18 cellular contexts compared by ENCODE assay signal in genomic region chr1:16975838-16976237, GRCh38. TPM values are rescaled to one million over a fixed set of nuclear protein-coding genes. Genes with fewer than 3 reads are reported as not detected.
"Had no signal": no experiment of that assay in that cellular context is flagged by ENCODE, and none has a peak within 500 bp of the region (broad histone marks: within the 10 kb centered on the region; RNA-seq: fewer than 3 reads in every experiment).

No MANE protein-coding gene starts in this region.

- DNase-seq: activated T-cell treated with anti-CD3 and anti-CD28 coated beads, Interleukin-2, amount 50 U/mL, for 1 hour; adrenal gland; cerebellar nuclear complex; foreskin melanocyte; hippocampal formation; ovary; SK-N-SH; stimulated activated CD4-positive, alpha-beta T cell treated with anti-CD3 and anti-CD28 coated beads, Interleukin-4, amount 100 ng/mL, for 24 hours; T-helper 2 cell; thyroid gland had no signal

- H3K27ac ChIP-seq: adrenal gland, prostate gland, thyroid gland had no signal

- H3K4me3 ChIP-seq: adrenal gland, ovary, prostate gland, thyroid gland had no signal

- H3K4me2 ChIP-seq: SK-N-SH had no signal

- H3K27ac Mint-ChIP-seq: activated naive CD8-positive, alpha-beta T cell; activated T-helper 17 cell treated with anti-CD3 and anti-CD28 coated beads, Interleukin-2, amount 50 U/mL, for 72 hours; stimulated activated naive CD8-positive, alpha-beta T cell treated with anti-CD3 and anti-CD28 coated beads, Interleukin-15, Interleukin-2, amounts not matched to agents 100 ng/mL and 50 ng/mL, for 24 hours had no signal

- H3K27me3 ChIP-seq: ovary, thyroid gland had no signal

- H3K9me3 Mint-ChIP-seq: activated T-helper 17 cell treated with anti-CD3 and anti-CD28 coated beads, Interleukin-2, amount 50 U/mL, for 72 hours; stimulated activated naive CD8-positive, alpha-beta T cell treated with anti-CD3 and anti-CD28 coated beads, Interleukin-15, Interleukin-2, amounts not matched to agents 100 ng/mL and 50 ng/mL, for 24 hours had no signal

- FAIRE-seq: astrocyte, bronchial epithelial cell, urothelium cell line had no signal

- H3K9me3 ChIP-seq: adrenal gland, ovary, prostate gland, SK-N-SH, thyroid gland had no signal

- H3K36me3 Mint-ChIP-seq: activated naive CD8-positive, alpha-beta T cell had no signal

- H3K4me3 Mint-ChIP-seq: activated naive CD8-positive, alpha-beta T cell; activated T-helper 17 cell treated with anti-CD3 and anti-CD28 coated beads, Interleukin-2, amount 50 U/mL, for 72 hours; stimulated activated naive CD8-positive, alpha-beta T cell treated with anti-CD3 and anti-CD28 coated beads, Interleukin-15, Interleukin-2, amounts not matched to agents 100 ng/mL and 50 ng/mL, for 24 hours had no signal

- H3K36me3 ChIP-seq: adrenal gland, ovary, prostate gland, thyroid gland had no signal

- H3K4me1 ChIP-seq: adrenal gland, prostate gland had no signal

- H3K9ac ChIP-seq: SK-N-SH had no signal

RNA-seq across cellular contexts. Expression of gene MFAP2, which starts 4.6 kb away (rescaled TPM):
- total RNA-seq: activated T-helper 17 cell treated with anti-CD3 and anti-CD28 coated beads, Interleukin-2, amount 50 U/mL, for 72 hours; mononuclear cell had no signal
